Comparison of ENCODE assay signal across 8 cellular contexts in genomic region chr7:122803323-122803722, GRCh38.
A peak's percentile ranks its signal among the peaks of the same experiment; 100 is the strongest.
DNase-seq lines count a peak whose midpoint lies in the region; ATAC-seq, FAIRE-seq and TF ChIP-seq lines count a peak whose summit lies in the region.
"Had no signal": no experiment of that assay in that cellular context is flagged by ENCODE, and none has a peak within 500 bp of the region (broad histone marks: within the 10 kb centered on the region; RNA-seq: fewer than 3 reads in every experiment).

No MANE protein-coding gene starts in this region.

- no peak overlapping the region for H3K56ac ChIP-seq in H9 (ENCODE audit: insufficient read length, low read depth, low read length)

- no peak overlapping the region for H3K14ac ChIP-seq in H9 (ENCODE audit: insufficient read depth, low read length)

- no TSS peak for BruUV-seq in PC-9 (replicated peaks; lab: Mats Ljungman, UMichigan)

- no peak overlapping the region for H4K5ac ChIP-seq in H9 (ENCODE audit: insufficient read length, low read depth, low read length)

- H2BK15ac ChIP-seq in H9 (ENCODE audit: low read depth, low read length) = no peak overlapping the region

- TF ChIP-seq CTCF in H9 (conservative IDR thresholded peaks at IDR 0.05) = peak; percentile 75
- TF ChIP-seq CTCF in PC-9 (conservative IDR thresholded peaks at IDR 0.05) = peak; percentile 62
- TF ChIP-seq CTCF in gastroesophageal sphincter (IDR thresholded peaks at IDR 0.05) = peak; percentile 18 to 49 (median 37)

- no peak for FAIRE-seq in small intestine (lab: Jason Lieb, UNC)

- H3K79me2 ChIP-seq in H9 (ENCODE audit: insufficient read depth, low read length) = no peaks in the 10 kb centered on the region
- H3K79me2 ChIP-seq in PC-9 (ENCODE audit: low read depth) = no peaks in the 10 kb centered on the region

- H3K36me3 ChIP-seq in PC-9 (ENCODE audit: low read depth) (no peaks in the 10 kb centered on the region), gastroesophageal sphincter (no peaks in the 10 kb centered on the region), small intestine (ENCODE audit: control insufficient read depth in 2 of 2, insufficient read depth in 2 of 2, low read length in 2 of 2) (no peaks in the 10 kb centered on the region)
- H3K36me3 ChIP-seq: SJSA1 had no signal

- H3K9me3 Mint-ChIP-seq in H9 = no peaks in the 10 kb centered on the region
- no peaks in the 10 kb centered on the region for H3K9me3 Mint-ChIP-seq in activated T-helper 2 cell treated with anti-CD3 and anti-CD28 coated beads, Interferon-gamma antibody, Interleukin-2, Interleukin-4, amounts not matched to agents 10 μg/mL and 5 μg/mL and 100 μg/mL, durations not matched to agents 14 hours and 24 hours and 36 hours

- H3F3A ChIP-seq in PC-9 (ENCODE audit: insufficient read depth, low read depth) = no peaks in the 10 kb centered on the region

- H4K20me1 ChIP-seq in H9 (ENCODE audit: control insufficient read depth, insufficient read depth, insufficient read length) = no peaks in the 10 kb centered on the region
- H4K20me1 ChIP-seq in PC-9 (ENCODE audit: insufficient read depth) = no peaks in the 10 kb centered on the region

- no peak overlapping the region for H2AK5ac ChIP-seq in H9 (ENCODE audit: insufficient read length, low read length)

- DNase-seq in H9 (no peak), PC-9 (peak in 1 of 2 experiments; percentile 21), small intestine (peak; percentile 11), AML-193 (lab: John Stamatoyannopoulos, UW) (no peak)
- DNase-seq in activated T-helper 2 cell treated with anti-CD3 and anti-CD28 coated beads, Interferon-gamma antibody, Interleukin-2, Interleukin-4, amounts not matched to agents 10 μg/mL and 5 μg/mL and 100 μg/mL, durations not matched to agents 14 hours and 24 hours and 36 hours (ENCODE audit: low spot score) = no peak

- no peak overlapping the region for H3K4me3 Mint-ChIP-seq in H9
- H3K4me3 Mint-ChIP-seq in activated T-helper 2 cell treated with anti-CD3 and anti-CD28 coated beads, Interferon-gamma antibody, Interleukin-2, Interleukin-4, amounts not matched to agents 10 μg/mL and 5 μg/mL and 100 μg/mL, durations not matched to agents 14 hours and 24 hours and 36 hours (ENCODE audit: low read depth) = no peak overlapping the region

- H3K9me2 ChIP-seq in PC-9 (ENCODE audit: insufficient read depth) = no peaks in the 10 kb centered on the region

- TF ChIP-seq EP300 in gastroesophageal sphincter (IDR thresholded peaks at IDR 0.05) = no peak

- no peaks in the 10 kb centered on the region for H3K23me2 ChIP-seq in H9 (ENCODE audit: insufficient read length, low read depth, low read length, poor library complexity, severe bottlenecking)

- no peak overlapping the region for H3K4ac ChIP-seq in H9 (ENCODE audit: low read depth, low read length)

- no peak overlapping the region for H3K27ac ChIP-seq in H9 (ENCODE audit: insufficient read length, low read depth, low read length)
- no peak overlapping the region for H3K27ac ChIP-seq in PC-9
- H3K27ac ChIP-seq in gastroesophageal sphincter = peak overlapping the region in 2 of 4 donors; percentile 13 to 45
- H3K27ac ChIP-seq in small intestine (ENCODE audit: low read depth in 1 of 2, low read length in 1 of 2) = no peak overlapping the region
- H3K27ac ChIP-seq: SJSA1 had no signal

- POLR2A ChIA-PET in PC-9 (lab: Charles Lee; ENCODE audit: unreplicated experiment) = interaction anchor here (0.6 to 0.7 kb wide), 4 partner anchors 84 to 775 kb away, joined by 3 to 4 read pairs (median 4); partner anchors contain the start of gene NDUFA5

- H2BK5ac ChIP-seq in H9 (ENCODE audit: insufficient read length, low read length) = no peak overlapping the region

- peaks cover 0 to 4% (median 0%) of the 10 kb centered on the region in 3 experiments; a peak in 1 of 7 replicates for H3K36me3 Mint-ChIP-seq in H9 (ENCODE audit: insufficient read depth in 1 of 3, low read depth in 3 of 3)
- H3K36me3 Mint-ChIP-seq in activated T-helper 2 cell treated with anti-CD3 and anti-CD28 coated beads, Interferon-gamma antibody, Interleukin-2, Interleukin-4, amounts not matched to agents 10 μg/mL and 5 μg/mL and 100 μg/mL, durations not matched to agents 14 hours and 24 hours and 36 hours (ENCODE audit: low read depth) = no peaks in the 10 kb centered on the region

- H3T11ph ChIP-seq in H9 (ENCODE audit: low read length) = no peak overlapping the region

- no peak overlapping the region for H2BK120ac ChIP-seq in H9 (ENCODE audit: low read depth, low read length, poor library complexity, severe bottlenecking)

- intact Hi-C loops in PC-9 (cut with micrococcal nuclease; ENCODE audit: unreplicated experiment) = loop anchor here (1.0 to 10.0 kb wide), 4 partner anchors 84 to 564 kb away; partner anchors contain the start of gene CADPS2
- intact Hi-C loops in activated T-helper 2 cell treated with anti-CD3 and anti-CD28 coated beads, Interferon-gamma antibody, Interleukin-2, Interleukin-4, amounts not matched to agents 10 μg/mL and 5 μg/mL and 100 μg/mL, durations not matched to agents 14 hours and 24 hours and 36 hours (cut with micrococcal nuclease) = no loop called here

- WGBS in H9 (ENCODE audit: extremely low coverage, insufficient read length, low lambda C conversion rate) = no CpG with 5 or more reads among the region's 2 CpGs
- WGBS in gastroesophageal sphincter (ENCODE audit: low coverage in 1 of 2), 2 donors = 45 to 56% methylated on average over 2 of the region's 2 CpGs
- whole genome bisulfite sequencing in small intestine, 3 donors = 61 to 75% (median 66%) methylated on average over 2 of the region's 2 CpGs

- H3K4me2 ChIP-seq in H9 (ENCODE audit: insufficient read depth, insufficient read length, low read length) = no peak overlapping the region
- no peak overlapping the region for H3K4me2 ChIP-seq in PC-9

- no peak overlapping the region for H2AFZ ChIP-seq in H9 (ENCODE audit: low read length)
- H2AFZ ChIP-seq in PC-9 = no peak overlapping the region

- H3K27me3 ChIP-seq in H9 (ENCODE audit: insufficient read depth, low read length) = no peaks in the 10 kb centered on the region
- H3K27me3 ChIP-seq in PC-9 (ENCODE audit: insufficient read depth, low read depth) = no peaks in the 10 kb centered on the region
- H3K27me3 ChIP-seq in gastroesophageal sphincter = no peaks in the 10 kb centered on the region
- no peaks in the 10 kb centered on the region for H3K27me3 ChIP-seq in small intestine (ENCODE audit: control insufficient read depth in 2 of 2, insufficient read depth in 2 of 2, low read length in 2 of 2)
- H3K27me3 ChIP-seq: SJSA1 had no signal

- no peak overlapping the region for H3K18ac ChIP-seq in H9 (ENCODE audit: insufficient read length, low read depth, low read length)

- no peak overlapping the region for H4K91ac ChIP-seq in H9 (ENCODE audit: insufficient read length, low read depth, low read length)

- H3K4me1 ChIP-seq in H9 (ENCODE audit: insufficient read depth, low read length) = peaks cover 8% of the 10 kb centered on the region; the same call in 1 of the 2 replicates
- H3K4me1 ChIP-seq in PC-9 (replicated peaks; ENCODE audit: insufficient read depth) = no peaks in the 10 kb centered on the region
- H3K4me1 ChIP-seq in gastroesophageal sphincter = peaks cover 0 to 12% (median 2%) of the 10 kb centered on the region in 3 donors
- no peaks in the 10 kb centered on the region for H3K4me1 ChIP-seq in small intestine (ENCODE audit: control insufficient read depth in 2 of 2, insufficient read depth in 1 of 2, low read depth in 1 of 2, low read length in 1 of 2)
- H3K4me1 ChIP-seq: SJSA1 had no signal

- ATAC-seq in gastroesophageal sphincter (no peak), GM19455 (IDR thresholded peaks at IDR 0.05; ENCODE audit: unreplicated experiment) (no peak)

- H3K27me3 Mint-ChIP-seq in H9 (ENCODE audit: low read depth) = no peaks in the 10 kb centered on the region
- H3K27me3 Mint-ChIP-seq in activated T-helper 2 cell treated with anti-CD3 and anti-CD28 coated beads, Interferon-gamma antibody, Interleukin-2, Interleukin-4, amounts not matched to agents 10 μg/mL and 5 μg/mL and 100 μg/mL, durations not matched to agents 14 hours and 24 hours and 36 hours (ENCODE audit: low read depth) = no peaks in the 10 kb centered on the region

- peak overlapping the region; percentile 8 to 51 (median 49); a peak in 5 of 7 replicates for H3K27ac Mint-ChIP-seq in H9
- no peak overlapping the region for H3K27ac Mint-ChIP-seq in activated T-helper 2 cell treated with anti-CD3 and anti-CD28 coated beads, Interferon-gamma antibody, Interleukin-2, Interleukin-4, amounts not matched to agents 10 μg/mL and 5 μg/mL and 100 μg/mL, durations not matched to agents 14 hours and 24 hours and 36 hours

- no peak overlapping the region for H2BK20ac ChIP-seq in H9 (ENCODE audit: low read depth, low read length, poor library complexity, severe bottlenecking)

- H3K4me1 Mint-ChIP-seq in H9 = peaks cover 18 to 19% of the 10 kb centered on the region in 2 experiments
- no peaks in the 10 kb centered on the region for H3K4me1 Mint-ChIP-seq in activated T-helper 2 cell treated with anti-CD3 and anti-CD28 coated beads, Interferon-gamma antibody, Interleukin-2, Interleukin-4, amounts not matched to agents 10 μg/mL and 5 μg/mL and 100 μg/mL, durations not matched to agents 14 hours and 24 hours and 36 hours (ENCODE audit: low read depth)

- CTCF ChIA-PET in PC-9 (lab: Charles Lee) = interaction anchor here (0.6 to 1.5 kb wide), 8 partner anchors 31 to 564 kb away, joined by 3 to 11 read pairs (median 3); partner anchors contain the start of gene CADPS2

- H4K8ac ChIP-seq in H9 (replicated peaks; ENCODE audit: insufficient read length, low read depth, low read length) = no peak overlapping the region

- no peak overlapping the region for H3K23ac ChIP-seq in H9 (ENCODE audit: insufficient read length, low read depth, low read length)

- H3K4me3 ChIP-seq in PC-9 = no peak overlapping the region
- no peak overlapping the region for H3K4me3 ChIP-seq in gastroesophageal sphincter
- H3K4me3 ChIP-seq in small intestine (ENCODE audit: low read depth in 1 of 2, low read length in 2 of 2) = no peak overlapping the region
- H3K4me3 ChIP-seq: SJSA1 had no signal

- H3K9ac ChIP-seq in H9 (ENCODE audit: extremely low read depth, insufficient read length, low read length) = no peak overlapping the region

- no peak overlapping the region for H2BK12ac ChIP-seq in H9 (ENCODE audit: insufficient read length, low read depth, low read length)

- no peaks in the 10 kb centered on the region for H3K79me1 ChIP-seq in H9 (ENCODE audit: insufficient read depth, low read depth, low read length, poor library complexity, severe bottlenecking)

- TF ChIP-seq POLR2A in gastroesophageal sphincter (IDR thresholded peaks at IDR 0.05) = no peak

- no peaks in the 10 kb centered on the region for H3K9me3 ChIP-seq in H9 (ENCODE audit: control insufficient read depth, low read depth, low read length)
- no peaks in the 10 kb centered on the region for H3K9me3 ChIP-seq in PC-9 (ENCODE audit: insufficient read depth, low read depth)
- no peaks in the 10 kb centered on the region for H3K9me3 ChIP-seq in gastroesophageal sphincter
- no peaks in the 10 kb centered on the region for H3K9me3 ChIP-seq in small intestine (ENCODE audit: control insufficient read depth, low read depth)
- H3K9me3 ChIP-seq: SJSA1 had no signal
